ENCODE assay signal across 23 cellular contexts in genomic region chr6:37011656-37012378, GRCh38. TPM values are rescaled to one million over a fixed set of nuclear protein-coding genes. Genes with fewer than 3 reads are reported as not detected.
DNase-seq lines count a peak whose midpoint lies in the region; ATAC-seq, FAIRE-seq and TF ChIP-seq lines count a peak whose summit lies in the region.
"Had no signal": no experiment of that assay in that cellular context is flagged by ENCODE, and none has a peak within 500 bp of the region (broad histone marks: within the 10 kb centered on the region; RNA-seq: fewer than 3 reads in every experiment).

No MANE protein-coding gene starts in this region.

- H3K27ac ChIP-seq in HepG2 (ENCODE audit: extremely low read length, insufficient read depth, low read length) (no peak overlapping the region), right lobe of liver (no peak overlapping the region), thyroid gland (peak overlapping the region; percentile 74 to 85 (median 76)), mesendoderm (ENCODE audit: low read depth, low read length) (no peak overlapping the region)
- H3K27ac ChIP-seq: heart right ventricle, skin epidermis had no signal

- H3K9me3 ChIP-seq in HepG2 (ENCODE audit: low read length) (no peaks in the 10 kb centered on the region), right lobe of liver (no peaks in the 10 kb centered on the region), thyroid gland (no peaks in the 10 kb centered on the region)
- H3K9me3 ChIP-seq: Caco-2, heart right ventricle had no signal

- no peak for TF ChIP-seq POLR2A in HepG2 (IDR thresholded peaks at IDR 0.05; ENCODE audit: insufficient read depth in 1 of 2, low read depth in 2 of 2, low read length in 2 of 2)
- TF ChIP-seq POLR2A in right lobe of liver (IDR thresholded peaks at IDR 0.05): no peak
- TF ChIP-seq POLR2A in thyroid gland (IDR thresholded peaks at IDR 0.05): peak in 1 of 2 donors; percentile 39

- H3K23ac ChIP-seq in mesendoderm (ENCODE audit: low read length): no peak overlapping the region

- H3K9ac ChIP-seq in HepG2 (ENCODE audit: insufficient read depth, low read depth, low read length) (no peak overlapping the region), mesendoderm (ENCODE audit: low read length) (no peak overlapping the region)

- H3K36me3 Mint-ChIP-seq in naive thymus-derived CD8-positive, alpha-beta T cell: no peaks in the 10 kb centered on the region
- H3K36me3 Mint-ChIP-seq: activated naive CD8-positive, alpha-beta T cell had no signal

- no peak for TF ChIP-seq EP300 in HepG2 (IDR thresholded peaks at IDR 0.05; ENCODE audit: low read depth in 2 of 2, low read length in 2 of 2)
- TF ChIP-seq EP300 in HepG2 (CRISPR knock-in tag; IDR thresholded peaks at IDR 0.05; ENCODE audit: borderline replicate concordance): no peak

- no peaks in the 10 kb centered on the region for H3K79me1 ChIP-seq in mesendoderm (ENCODE audit: low read length)

- TF ChIP-seq RAD21 in HepG2 (CRISPR knock-in tag; IDR thresholded peaks at IDR 0.05): no peak

- peaks cover 10 to 67% of the 10 kb centered on the region in 2 experiments; a peak in 4 of 5 replicates for H3K27me3 ChIP-seq in HepG2 (ENCODE audit: control insufficient read depth in 1 of 2, insufficient read depth in 2 of 2, low read length in 2 of 2)
- no peaks in the 10 kb centered on the region for H3K27me3 ChIP-seq in right lobe of liver
- H3K27me3 ChIP-seq in thyroid gland: no peaks in the 10 kb centered on the region
- H3K27me3 ChIP-seq in mesendoderm (ENCODE audit: insufficient read depth, low read length, poor library complexity): no peaks in the 10 kb centered on the region
- H3K27me3 ChIP-seq: heart right ventricle had no signal

- BruUV-seq in HepG2 (replicated peaks; lab: Mats Ljungman, UMichigan): no TSS peak

- POLR2A ChIA-PET in HepG2 (lab: Yijun Ruan, JAX): no interaction called here
- POLR2A ChIA-PET in naive thymus-derived CD8-positive, alpha-beta T cell (lab: Charles Lee): no interaction called here

- H2BK5ac ChIP-seq in mesendoderm (ENCODE audit: low read length): no peak overlapping the region

- no peak overlapping the region for H2AFZ ChIP-seq in HepG2 (ENCODE audit: low read length)

- H3K56ac ChIP-seq in mesendoderm (ENCODE audit: low read length): no peak overlapping the region

- DNase-seq in HepG2 (ENCODE audit: low spot score) (no peak), right lobe of liver (no peak), amniotic epithelial cell (ENCODE audit: low read depth) (peak; percentile 81), fibroblast of villous mesenchyme (ENCODE audit: low read depth) (peak; percentile 93), thyroid gland (peak; percentile 76 to 80), mesendoderm (no peak)
- DNase-seq in naive thymus-derived CD8-positive, alpha-beta T cell: no peak
- DNase-seq in activated naive CD4-positive, alpha-beta T cell treated with Interleukin-2 at 50 U/mL for 16 hours: no peak
- DNase-seq: activated CD4-positive, alpha-beta T cell treated with anti-CD3 and anti-CD28 coated beads, Interleukin-2, amount 50 U/mL, for 1 hour; Caco-2; heart right ventricle; KBM-7; kidney glomerular epithelial cell; NCI-H1417; occipital lobe; SHP77 treated with DMSO at 0.1 percent for 48 hours; stimulated activated naive CD4-positive, alpha-beta T cell treated with Interleukin-2 at 50 U/mL for 16 hours; T-helper 9 cell had no signal

- no peak for FAIRE-seq in HepG2 (lab: Jason Lieb, UNC)
- FAIRE-seq: A204.1, endothelial cell of umbilical vein, G401.6 had no signal

- no peak; the same call in 2 of the 3 replicates for ATAC-seq in HepG2
- no peak for ATAC-seq in right lobe of liver
- ATAC-seq in naive thymus-derived CD8-positive, alpha-beta T cell: no peak
- ATAC-seq: heart right ventricle had no signal

- H3K4me2 ChIP-seq in HepG2 (ENCODE audit: low read depth, low read length) (no peak overlapping the region), mesendoderm (ENCODE audit: low read length) (no peak overlapping the region)

- no peaks in the 10 kb centered on the region for H3K9me3 Mint-ChIP-seq in naive thymus-derived CD8-positive, alpha-beta T cell

- no peak overlapping the region for H3K4me3 Mint-ChIP-seq in naive thymus-derived CD8-positive, alpha-beta T cell
- H3K4me3 Mint-ChIP-seq: activated naive CD8-positive, alpha-beta T cell had no signal

- no peaks in the 10 kb centered on the region for H3K4me1 ChIP-seq in HepG2 (ENCODE audit: insufficient read depth, low read length)
- no peaks in the 10 kb centered on the region for H3K4me1 ChIP-seq in right lobe of liver
- H3K4me1 ChIP-seq in thyroid gland: peaks cover 40 to 42% of the 10 kb centered on the region in 2 donors
- no peaks in the 10 kb centered on the region for H3K4me1 ChIP-seq in mesendoderm (ENCODE audit: control insufficient read depth, low read depth, low read length)
- H3K4me1 ChIP-seq: Caco-2 had no signal

- peaks cover 0 to 18% (median 6%) of the 10 kb centered on the region in 4 donors for H3K4me1 Mint-ChIP-seq in naive thymus-derived CD8-positive, alpha-beta T cell

- no peak overlapping the region for H3K18ac ChIP-seq in mesendoderm (ENCODE audit: low read length)

- no peak overlapping the region for H4K5ac ChIP-seq in mesendoderm (ENCODE audit: low read length)

- 0% methylated on average over 8 of the region's 11 CpGs for WGBS in HepG2 (ENCODE audit: low lambda C conversion rate)
- WGBS in right lobe of liver (ENCODE audit: insufficient coverage, low coverage, low lambda C conversion rate, missing lambda C conversion rate): 65% methylated on average over 5 of the region's 11 CpGs
- 45 to 62% methylated on average over 7 to 11 of the region's 11 CpGs for WGBS in thyroid gland, 2 donors
- WGBS in mesendoderm (ENCODE audit: extremely low coverage, insufficient coverage, low lambda C conversion rate): no CpG with 5 or more reads among the region's 11 CpGs

- H2BK15ac ChIP-seq in mesendoderm (replicated peaks; ENCODE audit: low read depth): no peak overlapping the region

- no peaks in the 10 kb centered on the region for H3K36me3 ChIP-seq in HepG2 (replicated peaks in 1 of 2; ENCODE audit: control insufficient read depth in 1 of 2, insufficient read depth in 2 of 2, low read length in 2 of 2)
- no peaks in the 10 kb centered on the region for H3K36me3 ChIP-seq in right lobe of liver
- no peaks in the 10 kb centered on the region for H3K36me3 ChIP-seq in thyroid gland
- no peaks in the 10 kb centered on the region for H3K36me3 ChIP-seq in mesendoderm (ENCODE audit: control insufficient read depth, insufficient read depth, low read length)

- CTCF ChIA-PET in HepG2 (lab: Yijun Ruan, JAX; ENCODE audit: low intra/inter-chr PET ratio, low total read pairs): interaction anchor here (0.9 kb wide), 1 partner anchor 255 kb away, joined by 3 read pairs; no protein-coding TSS in a partner anchor

- H2AK5ac ChIP-seq in mesendoderm (ENCODE audit: low read length): no peak overlapping the region

- intact Hi-C loops in HepG2 (cut with micrococcal nuclease; ENCODE audit: unreplicated experiment): no loop called here
- intact Hi-C loops in right lobe of liver (cut with DNase I): loop anchor here (10.0 kb wide), 1 partner anchor 247 kb away; no protein-coding TSS in a partner anchor
- intact Hi-C loops in thyroid gland (cut with DNase I): loop anchor here (5.0 to 10.0 kb wide), 3 partner anchors 35 to 127 kb away; partner anchors contain the start of gene C6orf89

- no peak overlapping the region for H3K4ac ChIP-seq in mesendoderm (ENCODE audit: low read depth, low read length)

- H3K27ac Mint-ChIP-seq in naive thymus-derived CD8-positive, alpha-beta T cell: peak overlapping the region in 2 of 10 donors; percentile 0 to 26
- H3K27ac Mint-ChIP-seq: activated naive CD8-positive, alpha-beta T cell had no signal

- no peak for TF ChIP-seq CTCF in HepG2 (CRISPR knock-in tag; IDR thresholded peaks at IDR 0.05)
- TF ChIP-seq CTCF in right lobe of liver (IDR thresholded peaks at IDR 0.05): no peak
- no peak for TF ChIP-seq CTCF in fibroblast of villous mesenchyme (IDR thresholded peaks at IDR 0.05; ENCODE audit: insufficient read depth, low read depth, low read length)
- no peak for TF ChIP-seq CTCF in thyroid gland (IDR thresholded peaks at IDR 0.05)

- no peak overlapping the region for H2BK120ac ChIP-seq in mesendoderm (ENCODE audit: low read depth, low read length)

- no peaks in the 10 kb centered on the region for H4K20me1 ChIP-seq in HepG2 (ENCODE audit: insufficient read depth, low read length)

- in situ Hi-C loops in HepG2 (cut with HindIII; ENCODE audit: extremely low pct_ligation_motif_present, low pct_unique_long_range_greater_than_20kb): loop anchor here (10.0 kb wide), 2 partner anchors 127 to 237 kb away; partner anchors contain the start of gene C6orf89

- no peaks in the 10 kb centered on the region for H3K27me3 Mint-ChIP-seq in naive thymus-derived CD8-positive, alpha-beta T cell
- H3K27me3 Mint-ChIP-seq: activated naive CD8-positive, alpha-beta T cell had no signal

- H3K79me2 ChIP-seq in HepG2 (ENCODE audit: insufficient read depth, low read length): no peaks in the 10 kb centered on the region
- no peaks in the 10 kb centered on the region for H3K79me2 ChIP-seq in mesendoderm (ENCODE audit: control insufficient read depth, insufficient read depth, low read length)

- H4K8ac ChIP-seq in mesendoderm (ENCODE audit: low read depth, low read length): no peak overlapping the region

- H3K4me3 ChIP-seq in HepG2 (replicated peaks in 1 of 3; ENCODE audit: insufficient read depth in 1 of 3, low read depth in 2 of 3, low read length in 3 of 3): no peak overlapping the region
- H3K4me3 ChIP-seq in right lobe of liver: no peak overlapping the region
- H3K4me3 ChIP-seq in fibroblast of villous mesenchyme (ENCODE audit: low read depth, low read length): no peak overlapping the region
- no peak overlapping the region for H3K4me3 ChIP-seq in thyroid gland (replicated peaks in 1 of 3)
- no peak overlapping the region for H3K4me3 ChIP-seq in mesendoderm (ENCODE audit: low read length)
- H3K4me3 ChIP-seq: heart right ventricle, skin epidermis had no signal

RNA-seq across cellular contexts. Expression of gene FGD2, which starts 6.4 kb away (rescaled TPM):
- not detected in 2 replicates for total RNA-seq in HepG2 (2016; rRNA removed; fragmentation: Illumina TruSeq; extraction: Trizol)
- not detected in 2 replicates for total RNA-seq in HepG2 (2016; cell fraction: cytosol; rRNA removed; fragmentation: Illumina TruSeq; extraction: Trizol; ENCODE audit: low read depth)
- not detected in 2 replicates for total RNA-seq in HepG2 (2016; cell fraction: insoluble cytoplasmic fraction; rRNA removed; fragmentation: Illumina TruSeq; extraction: Trizol)
- total RNA-seq in HepG2 (2016; cell fraction: membrane; rRNA removed; fragmentation: Illumina TruSeq; extraction: Trizol): not detected in 2 replicates
- total RNA-seq in HepG2 (2016; cell fraction: nucleus; rRNA removed; fragmentation: Illumina TruSeq; extraction: Trizol): not detected in 2 replicates
- 0.03 TPM in 1 of 2 replicates, not detected in the other for polyA plus RNA-seq in HepG2 (2011; rRNA removed)
- polyA plus RNA-seq in HepG2 (2011; cell fraction: cytosol; rRNA removed): not detected in 2 replicates
- 0.13 and 0.17 TPM in 2 replicates for polyA plus RNA-seq in HepG2 (2011; cell fraction: nucleus; rRNA removed)
- not detected in 2 replicates for polyA plus RNA-seq in HepG2 (2012)
- not detected in 2 replicates for polyA plus RNA-seq in HepG2 (2016; cell fraction: cytosol; fragmentation: Illumina TruSeq; extraction: Trizol; ENCODE audit: low read depth)
- polyA plus RNA-seq in HepG2 (2016; cell fraction: insoluble cytoplasmic fraction; fragmentation: Illumina TruSeq; extraction: Trizol; ENCODE audit: low read depth): not detected in 2 replicates
- polyA plus RNA-seq in HepG2 (2016; cell fraction: membrane; fragmentation: Illumina TruSeq; extraction: Trizol; ENCODE audit: low read depth): not detected in 2 replicates
- not detected in 2 replicates for polyA plus RNA-seq in HepG2 (2016; cell fraction: nucleus; fragmentation: Illumina TruSeq; extraction: Trizol; ENCODE audit: insufficient read depth, low read depth)
- polyA minus RNA-seq in HepG2 (2011; rRNA and poly(A)+ RNA removed; ENCODE audit: low replicate concordance): not detected in 2 replicates
- polyA minus RNA-seq in HepG2 (2011; cell fraction: cytosol; rRNA and poly(A)+ RNA removed): not detected in 2 replicates
- polyA minus RNA-seq in HepG2 (2011; cell fraction: nucleus; rRNA and poly(A)+ RNA removed): 0.25 TPM in 1 of 2 replicates, not detected in the other
- total RNA-seq in right lobe of liver: 10 to 100 TPM in 2 of 6 experiments, 1 to 10 TPM in 4; 6.6 to 15.6 (median 9.6) TPM
- not detected in 2 replicates for total RNA-seq in fibroblast of villous mesenchyme
- total RNA-seq in thyroid gland: 10 to 100 TPM; 14.9 to 25.8 (median 23.1) TPM
- total RNA-seq in naive thymus-derived CD8-positive, alpha-beta T cell: 1 to 10 TPM; 7.2 to 7.4 TPM
- polyA plus RNA-seq in naive thymus-derived CD8-positive, alpha-beta T cell: under 1 TPM in 1 of 3 donors, not detected in 2; 0.25 TPM
- 0.18 TPM for polyA plus RNA-seq in mesendoderm (2013, experiment 1 of 2)
- polyA plus RNA-seq in mesendoderm (2013, experiment 2 of 2): 0.20 TPM
- total RNA-seq: Caco-2, endothelial cell of umbilical vein had no signal
- polyA plus RNA-seq: endothelial cell of umbilical vein had no signal

RNA-seq across cellular contexts. Expression of gene MTCH1, which starts 25.8 kb away (rescaled TPM):
- total RNA-seq in HepG2 (2016; rRNA removed; fragmentation: Illumina TruSeq; extraction: Trizol) (115 and 144 TPM in 2 replicates), right lobe of liver (10 to 100 TPM; 56.3 to 73.7 (median 63.3) TPM), fibroblast of villous mesenchyme (224 and 228 TPM in 2 replicates), thyroid gland (1,000 to 10,000 TPM in 1 of 4 donors, 100 to 1,000 TPM in 3; 571 to 1,096 (median 866) TPM)
- 53.5 and 64.3 TPM in 2 replicates for total RNA-seq in HepG2 (2016; cell fraction: cytosol; rRNA removed; fragmentation: Illumina TruSeq; extraction: Trizol; ENCODE audit: low read depth)
- 99.7 and 146 TPM in 2 replicates for total RNA-seq in HepG2 (2016; cell fraction: insoluble cytoplasmic fraction; rRNA removed; fragmentation: Illumina TruSeq; extraction: Trizol)
- total RNA-seq in HepG2 (2016; cell fraction: membrane; rRNA removed; fragmentation: Illumina TruSeq; extraction: Trizol): 112 and 127 TPM in 2 replicates
- total RNA-seq in HepG2 (2016; cell fraction: nucleus; rRNA removed; fragmentation: Illumina TruSeq; extraction: Trizol): 129 and 139 TPM in 2 replicates
- polyA plus RNA-seq in HepG2 (2011; rRNA removed): 86.2 and 96.1 TPM in 2 replicates
- 84.5 and 90.6 TPM in 2 replicates for polyA plus RNA-seq in HepG2 (2011; cell fraction: cytosol; rRNA removed)
- 168 and 184 TPM in 2 replicates for polyA plus RNA-seq in HepG2 (2011; cell fraction: nucleus; rRNA removed)
- polyA plus RNA-seq in HepG2 (2012): 90.8 and 127 TPM in 2 replicates
- 50.6 and 64.6 TPM in 2 replicates for polyA plus RNA-seq in HepG2 (2016; cell fraction: cytosol; fragmentation: Illumina TruSeq; extraction: Trizol; ENCODE audit: low read depth)
- 92.2 and 107 TPM in 2 replicates for polyA plus RNA-seq in HepG2 (2016; cell fraction: insoluble cytoplasmic fraction; fragmentation: Illumina TruSeq; extraction: Trizol; ENCODE audit: low read depth)
- polyA plus RNA-seq in HepG2 (2016; cell fraction: membrane; fragmentation: Illumina TruSeq; extraction: Trizol; ENCODE audit: low read depth): 86.2 and 95.7 TPM in 2 replicates
- polyA plus RNA-seq in HepG2 (2016; cell fraction: nucleus; fragmentation: Illumina TruSeq; extraction: Trizol; ENCODE audit: insufficient read depth, low read depth): 185 and 196 TPM in 2 replicates
- polyA minus RNA-seq in HepG2 (2011; rRNA and poly(A)+ RNA removed; ENCODE audit: low replicate concordance): 134 and 163 TPM in 2 replicates
- polyA minus RNA-seq in HepG2 (2011; cell fraction: cytosol; rRNA and poly(A)+ RNA removed): 32.2 and 36.3 TPM in 2 replicates
- 109 and 138 TPM in 2 replicates for polyA minus RNA-seq in HepG2 (2011; cell fraction: nucleus; rRNA and poly(A)+ RNA removed)
- 100 to 1,000 TPM; 137 to 143 TPM for total RNA-seq in naive thymus-derived CD8-positive, alpha-beta T cell
- 10 to 100 TPM; 63.2 to 78.3 (median 74.8) TPM for polyA plus RNA-seq in naive thymus-derived CD8-positive, alpha-beta T cell
- polyA plus RNA-seq in mesendoderm (2013, experiment 1 of 2): 117 TPM
- 118 TPM for polyA plus RNA-seq in mesendoderm (2013, experiment 2 of 2)

RNA-seq across cellular contexts. Expression of gene PI16, which starts 57.3 kb away (rescaled TPM):
- total RNA-seq in HepG2 (2016; rRNA removed; fragmentation: Illumina TruSeq; extraction: Trizol) (not detected in 2 replicates), right lobe of liver (under 1 TPM in 2 of 6 experiments, not detected in 4; 0.11 to 0.42 TPM), fibroblast of villous mesenchyme (under 0.01 TPM in 2 replicates), thyroid gland (10 to 100 TPM in 2 of 4 donors, 1 to 10 TPM in 2; 5.1 to 22.9 (median 9.1) TPM)
- not detected in 2 replicates for total RNA-seq in HepG2 (2016; cell fraction: cytosol; rRNA removed; fragmentation: Illumina TruSeq; extraction: Trizol; ENCODE audit: low read depth)
- not detected in 2 replicates for total RNA-seq in HepG2 (2016; cell fraction: insoluble cytoplasmic fraction; rRNA removed; fragmentation: Illumina TruSeq; extraction: Trizol)
- not detected in 2 replicates for total RNA-seq in HepG2 (2016; cell fraction: membrane; rRNA removed; fragmentation: Illumina TruSeq; extraction: Trizol)
- total RNA-seq in HepG2 (2016; cell fraction: nucleus; rRNA removed; fragmentation: Illumina TruSeq; extraction: Trizol): not detected in 2 replicates
- not detected in 2 replicates for polyA plus RNA-seq in HepG2 (2011; rRNA removed)
- polyA plus RNA-seq in HepG2 (2011; cell fraction: cytosol; rRNA removed): not detected in 2 replicates
- not detected in 2 replicates for polyA plus RNA-seq in HepG2 (2011; cell fraction: nucleus; rRNA removed)
- not detected in 2 replicates for polyA plus RNA-seq in HepG2 (2012)
- polyA plus RNA-seq in HepG2 (2016; cell fraction: cytosol; fragmentation: Illumina TruSeq; extraction: Trizol; ENCODE audit: low read depth): not detected in 2 replicates
- not detected in 2 replicates for polyA plus RNA-seq in HepG2 (2016; cell fraction: insoluble cytoplasmic fraction; fragmentation: Illumina TruSeq; extraction: Trizol; ENCODE audit: low read depth)
- not detected in 2 replicates for polyA plus RNA-seq in HepG2 (2016; cell fraction: membrane; fragmentation: Illumina TruSeq; extraction: Trizol; ENCODE audit: low read depth)
- polyA plus RNA-seq in HepG2 (2016; cell fraction: nucleus; fragmentation: Illumina TruSeq; extraction: Trizol; ENCODE audit: insufficient read depth, low read depth): not detected in 2 replicates
- 0.33 TPM in 1 of 2 replicates, not detected in the other for polyA minus RNA-seq in HepG2 (2011; rRNA and poly(A)+ RNA removed; ENCODE audit: low replicate concordance)
- not detected in 2 replicates for polyA minus RNA-seq in HepG2 (2011; cell fraction: cytosol; rRNA and poly(A)+ RNA removed)
- not detected in 2 replicates for polyA minus RNA-seq in HepG2 (2011; cell fraction: nucleus; rRNA and poly(A)+ RNA removed)
- 1 to 10 TPM in 1 of 2 experiments, under 1 TPM in 1; 0.65 to 1.1 TPM for total RNA-seq in naive thymus-derived CD8-positive, alpha-beta T cell
- 1 to 10 TPM; 1.2 to 6.4 (median 3.5) TPM for polyA plus RNA-seq in naive thymus-derived CD8-positive, alpha-beta T cell
- not detected for polyA plus RNA-seq in mesendoderm (2013, experiment 1 of 2)
- not detected for polyA plus RNA-seq in mesendoderm (2013, experiment 2 of 2)
- total RNA-seq: Caco-2, endothelial cell of umbilical vein had no signal

Comparison
In these comparisons a context has a peak if more than half of its experiments do, and no peak if none do; other contexts are left out.
1. DNase-seq: peak in amniotic epithelial cell (single experiment), fibroblast of villous mesenchyme (single experiment) and thyroid gland (2 of 2); none in HepG2 (single experiment), right lobe of liver (0 of 3), naive thymus-derived CD8-positive, alpha-beta T cell (0 of 10), mesendoderm (single experiment) and activated naive CD4-positive, alpha-beta T cell treated with Interleukin-2 at 50 U/mL for 16 hours (single experiment).
2. H3K27ac ChIP-seq: peak in thyroid gland (3 of 3); none in HepG2 (single experiment), right lobe of liver (0 of 3) and mesendoderm (single experiment).